Comparison of ENCODE assay signal across 8 cellular contexts in the genomic region with DNA sequence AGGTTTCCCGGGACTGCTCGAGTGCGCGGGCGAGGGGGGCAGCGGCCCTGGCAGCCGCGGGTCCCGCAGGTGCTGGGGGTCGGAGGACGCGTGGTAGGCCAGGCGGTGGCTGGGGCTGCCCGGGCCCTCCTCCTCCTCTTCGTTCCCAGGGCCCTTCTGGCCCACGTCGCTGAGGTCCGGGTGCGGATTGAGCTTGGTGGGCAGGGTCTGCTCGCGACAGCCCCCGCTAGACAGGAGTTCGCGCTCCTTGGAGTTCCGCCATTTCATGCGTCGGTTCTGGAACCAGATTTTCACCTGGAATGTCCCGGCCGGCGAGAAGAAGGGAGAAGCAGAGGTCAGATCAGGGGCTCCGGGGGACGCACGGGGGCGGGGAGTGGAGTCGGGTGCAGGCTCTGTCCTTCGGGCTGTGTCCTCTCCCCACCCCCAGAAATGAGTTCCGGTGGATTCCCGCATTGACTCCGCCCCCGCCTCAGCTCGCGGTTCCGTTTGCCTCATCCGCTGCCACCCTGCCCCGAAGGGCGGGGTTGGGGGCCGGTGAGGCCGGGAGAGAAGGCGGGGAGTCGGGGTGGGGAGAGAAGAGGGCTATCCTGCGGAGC. TPM values are rescaled to one million over a fixed set of nuclear protein-coding genes. Genes with fewer than 3 reads are reported as not detected.
DNase-seq lines count a peak whose midpoint lies in the region; ATAC-seq and TF ChIP-seq lines count a peak whose summit lies in the region.

No MANE protein-coding gene starts in this region.

- no peak for TF ChIP-seq POLR2A in Peyer's patch (IDR thresholded peaks at IDR 0.05)

- peak overlapping the region; percentile 53 for H3K4me3 Mint-ChIP-seq in osteocyte (ENCODE audit: unreplicated experiment)

- no peaks in the 10 kb centered on the region for H3K36me3 Mint-ChIP-seq in osteocyte (ENCODE audit: unreplicated experiment)

- peak; percentile 57 for DNase-seq in COLO668 (lab: John Stamatoyannopoulos, UW; ENCODE audit: unreplicated experiment)
- DNase-seq in Peyer's patch, result peak; percentile 27 to 64 (median 46)
- DNase-seq in central memory CD4-positive, alpha-beta T cell, result peak; percentile 70
- DNase-seq in osteocyte (ENCODE audit: extremely low spot score, unreplicated experiment), result no peak
- DNase-seq in glomerular visceral epithelial cell (ENCODE audit: extremely low spot score), result no peak
- DNase-seq in NCI-H1930 (lab: John Stamatoyannopoulos, UW), result no peak

- no peak overlapping the region for H3K27ac ChIP-seq in Peyer's patch

- peaks cover 22% of the 10 kb centered on the region for H3K4me1 Mint-ChIP-seq in osteocyte (ENCODE audit: unreplicated experiment)

- peaks cover 0 to 16% (median 0%) of the 10 kb centered on the region in 4 donors for H3K4me1 ChIP-seq in Peyer's patch

- no peak for ATAC-seq in HG02938 (IDR thresholded peaks at IDR 0.05; ENCODE audit: unreplicated experiment)
- ATAC-seq in HG02642 (IDR thresholded peaks at IDR 0.05; ENCODE audit: poor library complexity, unreplicated experiment), result no peak

- H3K9me3 ChIP-seq in Peyer's patch, result peaks cover 0 to 8% (median 0%) of the 10 kb centered on the region in 4 donors

- no peaks in the 10 kb centered on the region for H3K36me3 ChIP-seq in Peyer's patch

- TF ChIP-seq CTCF in Peyer's patch (IDR thresholded peaks at IDR 0.05), result no peak
- no peak for TF ChIP-seq CTCF in osteocyte (IDR thresholded peaks at IDR 0.05)

- H3K9me3 Mint-ChIP-seq in osteocyte (ENCODE audit: unreplicated experiment), result no peaks in the 10 kb centered on the region

- peaks cover 76% of the 10 kb centered on the region for H3K27me3 Mint-ChIP-seq in osteocyte (ENCODE audit: unreplicated experiment)

- H3K4me3 ChIP-seq in Peyer's patch, result peak overlapping the region; percentile 30 to 44 (median 36)

- H3K27ac Mint-ChIP-seq in osteocyte (ENCODE audit: unreplicated experiment), result no peak overlapping the region

- H3K27me3 ChIP-seq in Peyer's patch, result peaks cover 3 to 50% of the 10 kb centered on the region in 2 donors

RNA-seq across cellular contexts. Expression of gene DBX1, which starts 3.9 kb away (rescaled TPM):
- total RNA-seq in Peyer's patch (not detected), osteocyte (not detected in 2 replicates)

Comparison
In these comparisons a context has a peak if more than half of its experiments do, and no peak if none do; other contexts are left out.
1. DNase-seq: peak in COLO668 (single experiment), Peyer's patch (3 of 3) and central memory CD4-positive, alpha-beta T cell (single experiment); none in osteocyte (single experiment), glomerular visceral epithelial cell (single experiment) and NCI-H1930 (0 of 2).